ENCODE assay signal across 8 cellular contexts in genomic region chr20:36862857-36863668, GRCh38. TPM values are rescaled to one million over a fixed set of nuclear protein-coding genes. Genes with fewer than 3 reads are reported as not detected.
A peak's percentile ranks its signal among the peaks of the same experiment; 100 is the strongest.
DNase-seq lines count a peak whose midpoint lies in the region; ATAC-seq, FAIRE-seq and TF ChIP-seq lines count a peak whose summit lies in the region.

No MANE protein-coding gene starts in this region.

- no peaks in the 10 kb centered on the region for H3K36me3 Mint-ChIP-seq in natural killer cell

- no peak overlapping the region for H3K27ac Mint-ChIP-seq in natural killer cell

- H3K4me3 Mint-ChIP-seq in natural killer cell = no peak overlapping the region

- H3K27me3 ChIP-seq in bronchial epithelial cell (ENCODE audit: control insufficient read depth, insufficient read depth, low read length) = no peaks in the 10 kb centered on the region

- H3K4me3 ChIP-seq in bronchial epithelial cell (ENCODE audit: low read depth, low read length) = peak overlapping the region; percentile 49

- no peaks in the 10 kb centered on the region for H3K9me3 Mint-ChIP-seq in natural killer cell

- TF ChIP-seq POLR2A in GM19193 (IDR thresholded peaks at IDR 0.05; ENCODE audit: extremely low read depth, insufficient read depth, insufficient read length) = peak; percentile 29

- TF ChIP-seq CTCF in bronchial epithelial cell (IDR thresholded peaks at IDR 0.05; ENCODE audit: insufficient read depth, low read length, severe bottlenecking) (no peak), natural killer cell (IDR thresholded peaks at IDR 0.05) (no peak)

- H3K36me3 ChIP-seq in bronchial epithelial cell (ENCODE audit: control insufficient read depth, insufficient read depth, low read length) = no peaks in the 10 kb centered on the region

- intact Hi-C loops in natural killer cell (cut with micrococcal nuclease) = no loop called here

- no peak for FAIRE-seq in bronchial epithelial cell (lab: Jason Lieb, UNC)

- peaks cover 0 to 17% of the 10 kb centered on the region in 2 donors for H3K4me1 Mint-ChIP-seq in natural killer cell

- DNase-seq in AG08395 (ENCODE audit: low spot score) (peak; percentile 85), bronchial epithelial cell (ENCODE audit: low read depth) (no peak), natural killer cell (no peak), NCI-H187 (lab: John Stamatoyannopoulos, UW) (no peak), NCI-H2029 (lab: John Stamatoyannopoulos, UW) (no peak), GM19240 (ENCODE audit: insufficient read length, low spot score) (no peak)

- ATAC-seq in HG03432 (IDR thresholded peaks at IDR 0.05; ENCODE audit: unreplicated experiment) (peak; percentile 58), natural killer cell (peak; percentile 65 to 71 (median 65))

- H3K27me3 Mint-ChIP-seq in natural killer cell (ENCODE audit: low read depth in 2 of 2) = peaks cover 0 to 6% of the 10 kb centered on the region in 2 donors

RNA-seq across cellular contexts. Expression of gene TLDC2, which starts 12.9 kb away (rescaled TPM):
- total RNA-seq in bronchial epithelial cell (0.13 and 0.26 TPM in 2 replicates), natural killer cell (1 to 10 TPM in 1 of 3 donors, not detected in 2; 1.4 TPM)
